Comparison of ENCODE assay signal across 1 cellular context in genomic region chr17:74353446-74354060, GRCh38.
TF ChIP-seq lines count a peak whose summit lies in the region.

No MANE protein-coding gene starts in this region.

TF ChIP-seq in HCT116, 20 proteins besides CTCF, POLR2A, EP300 and RAD21:
- TF ChIP-seq ATF3 (IDR thresholded peaks at IDR 0.05), result no peak
- TF ChIP-seq EZH2phosphoT487 (IDR thresholded peaks at IDR 0.05; ENCODE audit: borderline replicate concordance), result no peak
- TF ChIP-seq FOSL1 (IDR thresholded peaks at IDR 0.05; ENCODE audit: low read depth), result no peak
- TF ChIP-seq EGR1 (IDR thresholded peaks at IDR 0.05; ENCODE audit: low read depth), result no peak
- TF ChIP-seq CEBPB (IDR thresholded peaks at IDR 0.05; ENCODE audit: low read depth), result no peak
- no peak for TF ChIP-seq YY1 (IDR thresholded peaks at IDR 0.05; ENCODE audit: extremely low read depth, insufficient replicate concordance, low read depth, low read length)
- no peak for TF ChIP-seq TCF7L2 (IDR thresholded peaks at IDR 0.05; ENCODE audit: borderline replicate concordance, extremely low read depth, insufficient read depth, insufficient read length)
- TF ChIP-seq SRF (IDR thresholded peaks at IDR 0.05; ENCODE audit: low read depth), result no peak
- no peak for TF ChIP-seq POLR2AphosphoS5 (IDR thresholded peaks at IDR 0.05; ENCODE audit: low read depth, low read length)
- no peak for TF ChIP-seq ZBTB33 (IDR thresholded peaks at IDR 0.05; ENCODE audit: extremely low read depth, insufficient replicate concordance, low read length)
